In genomic region chr2:64489081-64489761, GRCh38 we compare ENCODE assay signal across 20 cellular contexts. TPM values are rescaled to one million over a fixed set of nuclear protein-coding genes. Genes with fewer than 3 reads are reported as not detected.
DNase-seq lines count a peak whose midpoint lies in the region; ATAC-seq and TF ChIP-seq lines count a peak whose summit lies in the region.
"Had no signal": no experiment of that assay in that cellular context is flagged by ENCODE, and none has a peak within 500 bp of the region (broad histone marks: within the 10 kb centered on the region; RNA-seq: fewer than 3 reads in every experiment).

No MANE protein-coding gene starts in this region.

- no peaks in the 10 kb centered on the region for H4K20me1 ChIP-seq in SK-N-SH (ENCODE audit: insufficient read depth)

- no peak overlapping the region for H3K9ac ChIP-seq in SK-N-SH
- H3K9ac ChIP-seq: GM23248 had no signal

- H3K79me2 ChIP-seq in SK-N-SH (ENCODE audit: insufficient read depth) = no peaks in the 10 kb centered on the region

- H3K27ac ChIP-seq in SK-N-SH (ENCODE audit: low read depth in 2 of 2, low read length in 1 of 2) = peak overlapping the region in 1 of 2 experiments; percentile 60; a peak in 1 of 4 replicates
- no peak overlapping the region for H3K27ac ChIP-seq in coronary artery
- H3K27ac ChIP-seq in CD4-positive, alpha-beta T cell (ENCODE audit: low read depth, low read length) = no peak overlapping the region
- H3K27ac ChIP-seq: GM23248 had no signal

- no peaks in the 10 kb centered on the region for H3K9me3 ChIP-seq in SK-N-SH
- no peaks in the 10 kb centered on the region for H3K9me3 ChIP-seq in CD4-positive, alpha-beta T cell (ENCODE audit: control insufficient read depth, low read length)
- H3K9me3 ChIP-seq: HAP-1 had no signal

- no peak overlapping the region for H2AFZ ChIP-seq in SK-N-SH (ENCODE audit: low read depth)
- H2AFZ ChIP-seq: GM23248 had no signal

- no peak overlapping the region for H3K4me2 ChIP-seq in SK-N-SH

- intact Hi-C loops in CD4-positive, alpha-beta T cell (cut with DNase I, micrococcal nuclease) = loop anchor here in 1 of 2 experiments (5.0 kb wide), 1 partner anchor 797 kb away; no protein-coding TSS in a partner anchor

- WGBS in SK-N-SH (ENCODE audit: low lambda C conversion rate) = 63% methylated on average over 5 of the region's 5 CpGs

- H3K4me1 Mint-ChIP-seq in activated CD8-positive, alpha-beta memory T cell treated with anti-CD3 and anti-CD28 coated beads, Interleukin-2, amount 10 ng/mL, durations not matched to agents 7 days and 5 days = peaks cover 21% of the 10 kb centered on the region
- H3K4me1 Mint-ChIP-seq in osteocyte (ENCODE audit: unreplicated experiment) = peaks cover 18% of the 10 kb centered on the region
- peaks cover 11% of the 10 kb centered on the region for H3K4me1 Mint-ChIP-seq in CD4-positive, alpha-beta T cell (ENCODE audit: low read depth)

- H3K9me2 ChIP-seq in SK-N-SH = no peaks in the 10 kb centered on the region

- TF ChIP-seq EP300 in SK-N-SH (IDR thresholded peaks at IDR 0.05; ENCODE audit: borderline replicate concordance in 1 of 2, low read depth in 1 of 2, low read length in 1 of 2) = peak in 1 of 2 experiments; percentile 69; a peak in 2 of 4 replicates

- H3K4me3 Mint-ChIP-seq in activated CD8-positive, alpha-beta memory T cell treated with anti-CD3 and anti-CD28 coated beads, Interleukin-2, amount 10 ng/mL, durations not matched to agents 7 days and 5 days = no peak overlapping the region
- no peak overlapping the region for H3K4me3 Mint-ChIP-seq in osteocyte (ENCODE audit: unreplicated experiment)
- H3K4me3 Mint-ChIP-seq in CD4-positive, alpha-beta T cell = no peak overlapping the region

- peaks cover 35% of the 10 kb centered on the region for H3K27me3 Mint-ChIP-seq in activated CD8-positive, alpha-beta memory T cell treated with anti-CD3 and anti-CD28 coated beads, Interleukin-2, amount 10 ng/mL, durations not matched to agents 7 days and 5 days
- H3K27me3 Mint-ChIP-seq in osteocyte (ENCODE audit: unreplicated experiment) = peaks cover 23% of the 10 kb centered on the region
- peaks cover 11% of the 10 kb centered on the region for H3K27me3 Mint-ChIP-seq in CD4-positive, alpha-beta T cell

- H3K27ac Mint-ChIP-seq in activated CD8-positive, alpha-beta memory T cell treated with anti-CD3 and anti-CD28 coated beads, Interleukin-2, amount 10 ng/mL, durations not matched to agents 7 days and 5 days = no peak overlapping the region
- H3K27ac Mint-ChIP-seq in osteocyte (ENCODE audit: unreplicated experiment) = no peak overlapping the region
- no peak overlapping the region for H3K27ac Mint-ChIP-seq in CD4-positive, alpha-beta T cell

- no peaks in the 10 kb centered on the region for H3K9me3 Mint-ChIP-seq in activated CD8-positive, alpha-beta memory T cell treated with anti-CD3 and anti-CD28 coated beads, Interleukin-2, amount 10 ng/mL, durations not matched to agents 7 days and 5 days (ENCODE audit: low read depth)
- no peaks in the 10 kb centered on the region for H3K9me3 Mint-ChIP-seq in osteocyte (ENCODE audit: unreplicated experiment)
- H3K9me3 Mint-ChIP-seq in CD4-positive, alpha-beta T cell = no peaks in the 10 kb centered on the region

- no peaks in the 10 kb centered on the region for H3K36me3 Mint-ChIP-seq in activated CD8-positive, alpha-beta memory T cell treated with anti-CD3 and anti-CD28 coated beads, Interleukin-2, amount 10 ng/mL, durations not matched to agents 7 days and 5 days
- no peaks in the 10 kb centered on the region for H3K36me3 Mint-ChIP-seq in osteocyte (ENCODE audit: unreplicated experiment)
- no peaks in the 10 kb centered on the region for H3K36me3 Mint-ChIP-seq in CD4-positive, alpha-beta T cell (ENCODE audit: low read depth)

- no peak overlapping the region for H3K4me3 ChIP-seq in SK-N-SH (ENCODE audit: low read depth in 2 of 2, low read length in 1 of 2)
- no peak overlapping the region for H3K4me3 ChIP-seq in coronary artery
- no peak overlapping the region for H3K4me3 ChIP-seq in foreskin fibroblast (ENCODE audit: low read depth in 1 of 2, low read length in 2 of 2)
- H3K4me3 ChIP-seq: GM23248, HAP-1 had no signal

- POLR2A ChIA-PET in SK-N-SH (lab: Yijun Ruan, JAX) = no interaction called here
- POLR2A ChIA-PET in CD4-positive, alpha-beta T cell (lab: Charles Lee) = interaction anchor here (0.7 kb wide), 1 partner anchor 425 kb away, joined by 3 read pairs; no protein-coding TSS in a partner anchor

- TF ChIP-seq CTCF in SK-N-SH (IDR thresholded peaks at IDR 0.05) (no peak), coronary artery (IDR thresholded peaks at IDR 0.05) (no peak), osteocyte (IDR thresholded peaks at IDR 0.05) (no peak), foreskin fibroblast (IDR thresholded peaks at IDR 0.05; ENCODE audit: low read depth, low read length) (no peak)
- no peak for TF ChIP-seq CTCF in CD4-positive, alpha-beta T cell (IDR thresholded peaks at IDR 0.05)

- no peak for TF ChIP-seq RAD21 in SK-N-SH (IDR thresholded peaks at IDR 0.05; ENCODE audit: low read length)

- no peaks in the 10 kb centered on the region for H3K36me3 ChIP-seq in SK-N-SH (replicated peaks in 1 of 2; ENCODE audit: control insufficient read depth in 1 of 2, insufficient read depth in 2 of 2, low read length in 1 of 2)
- H3K36me3 ChIP-seq: HAP-1 had no signal

- DNase-seq in activated CD8-positive, alpha-beta memory T cell treated with anti-CD3 and anti-CD28 coated beads, Interleukin-2, amount 10 ng/mL, durations not matched to agents 7 days and 5 days = no peak
- no peak for DNase-seq in activated CD8-positive, alpha-beta memory T cell treated with anti-CD3 and anti-CD28 coated beads, Interleukin-2, amount 50 U/mL, for 48 hours
- DNase-seq in SK-N-SH = peak; percentile 54
- peak; percentile 35 for DNase-seq in coronary artery (ENCODE audit: low spot score)
- peak; percentile 54 for DNase-seq in osteocyte (ENCODE audit: extremely low spot score, unreplicated experiment)
- DNase-seq in SHP77 (lab: John Stamatoyannopoulos, UW) = no peak
- DNase-seq in foreskin fibroblast = no peak
- DNase-seq in CD4-positive, alpha-beta T cell = no peak
- DNase-seq: AML-193; COR-L47; DMS79; GM23248; KG1; NCI-H1092 treated with DMSO at 0.1 percent for 48 hours; NCI-H1436 treated with DMSO at 0.1 percent for 48 hours; NCI-H1930; NCI-H510A; NCI-H748 treated with DMSO at 0.1 percent for 48 hours; NK-92 treated with Interleukin-12 subunit alpha and Interleukin-12 subunit beta, amount 100 ng/mL, for 24 hours had no signal

- H3K27me3 ChIP-seq in SK-N-SH (ENCODE audit: insufficient read depth) = no peaks in the 10 kb centered on the region; the same call in 1 of the 2 replicates
- H3K27me3 ChIP-seq in CD4-positive, alpha-beta T cell (ENCODE audit: control insufficient read depth, insufficient read depth, low read length) = no peaks in the 10 kb centered on the region

- H3F3A ChIP-seq in SK-N-SH (replicated peaks; ENCODE audit: insufficient read depth) = no peaks in the 10 kb centered on the region

- CTCF ChIA-PET in activated CD8-positive, alpha-beta memory T cell treated with anti-CD3 and anti-CD28 coated beads, Interleukin-2, amount 10 ng/mL, durations not matched to agents 7 days and 5 days (lab: Charles Lee) = interaction anchor here (0.9 to 14.9 kb wide), 7 partner anchors 11 to 575 kb away, joined by 3 to 245 read pairs (median 5); no protein-coding TSS in a partner anchor
- CTCF ChIA-PET in SK-N-SH (lab: Yijun Ruan, JAX) = interaction anchor here (0.7 to 5.9 kb wide), 7 partner anchors 9 to 177 kb away, joined by 3 to 55 read pairs (median 10); partner anchors contain the start of gene AFTPH
- CTCF ChIA-PET in CD4-positive, alpha-beta T cell (lab: Charles Lee) = interaction anchor here (1.8 to 3.0 kb wide), 5 partner anchors 12 to 440 kb away, joined by 4 to 40 read pairs (median 11); no protein-coding TSS in a partner anchor

- peaks cover 0 to 16% of the 10 kb centered on the region in 2 experiments; a peak in 1 of 4 replicates for H3K4me1 ChIP-seq in SK-N-SH (ENCODE audit: control insufficient read depth in 1 of 2, insufficient read depth in 2 of 2, low read depth in 1 of 2, low read length in 1 of 2)

- ATAC-seq in activated CD8-positive, alpha-beta memory T cell treated with anti-CD3 and anti-CD28 coated beads, Interleukin-2, amount 10 ng/mL, durations not matched to agents 7 days and 5 days = peak; percentile 45
- ATAC-seq in CD4-positive, alpha-beta T cell (ENCODE audit: poor library complexity) = no peak

TF ChIP-seq in SK-N-SH, 30 proteins besides CTCF, POLR2A, EP300 and RAD21 (continues in another document):
- TF ChIP-seq, protein P1, sequence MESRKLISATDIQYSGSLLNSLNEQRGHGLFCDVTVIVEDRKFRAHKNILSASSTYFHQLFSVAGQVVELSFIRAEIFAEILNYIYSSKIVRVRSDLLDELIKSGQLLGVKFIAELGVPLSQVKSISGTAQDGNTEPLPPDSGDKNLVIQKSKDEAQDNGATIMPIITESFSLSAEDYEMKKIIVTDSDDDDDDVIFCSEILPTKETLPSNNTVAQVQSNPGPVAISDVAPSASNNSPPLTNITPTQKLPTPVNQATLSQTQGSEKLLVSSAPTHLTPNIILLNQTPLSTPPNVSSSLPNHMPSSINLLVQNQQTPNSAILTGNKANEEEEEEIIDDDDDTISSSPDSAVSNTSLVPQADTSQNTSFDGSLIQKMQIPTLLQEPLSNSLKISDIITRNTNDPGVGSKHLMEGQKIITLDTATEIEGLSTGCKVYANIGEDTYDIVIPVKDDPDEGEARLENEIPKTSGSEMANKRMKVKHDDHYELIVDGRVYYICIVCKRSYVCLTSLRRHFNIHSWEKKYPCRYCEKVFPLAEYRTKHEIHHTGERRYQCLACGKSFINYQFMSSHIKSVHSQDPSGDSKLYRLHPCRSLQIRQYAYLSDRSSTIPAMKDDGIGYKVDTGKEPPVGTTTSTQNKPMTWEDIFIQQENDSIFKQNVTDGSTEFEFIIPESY (IDR thresholded peaks at IDR 0.05; ENCODE audit: borderline replicate concordance, low read depth) = no peak

RNA-seq across cellular contexts. Expression of gene AFTPH, which starts 34.9 kb away (rescaled TPM):
- total RNA-seq in activated CD8-positive, alpha-beta memory T cell treated with anti-CD3 and anti-CD28 coated beads, Interleukin-2, amount 10 ng/mL, durations not matched to agents 7 days and 5 days = 10 to 100 TPM; 32.9 to 43.5 TPM
- 7.4 and 9.8 TPM in 2 replicates for polyA plus RNA-seq in SK-N-SH (2012; rRNA removed)
- polyA plus RNA-seq in SK-N-SH (2012; cell fraction: cytosol; rRNA removed) = 10.4 and 11.0 TPM in 2 replicates
- 3.9 and 8.2 TPM in 2 replicates for polyA plus RNA-seq in SK-N-SH (2012; cell fraction: nucleus; rRNA removed)
- total RNA-seq in osteocyte = 15.5 and 16.9 TPM in 2 replicates
- 10 to 100 TPM; 24.2 to 24.3 TPM for total RNA-seq in CD4-positive, alpha-beta T cell

RNA-seq across cellular contexts. Expression of gene LGALSL, which starts 35.3 kb away (rescaled TPM):
- 1 to 10 TPM; 1.1 to 1.3 TPM for total RNA-seq in activated CD8-positive, alpha-beta memory T cell treated with anti-CD3 and anti-CD28 coated beads, Interleukin-2, amount 10 ng/mL, durations not matched to agents 7 days and 5 days
- polyA plus RNA-seq in SK-N-SH (2012; rRNA removed) = 4.9 and 6.5 TPM in 2 replicates
- 5.1 and 6.4 TPM in 2 replicates for polyA plus RNA-seq in SK-N-SH (2012; cell fraction: cytosol; rRNA removed)
- 2.8 and 3.3 TPM in 2 replicates for polyA plus RNA-seq in SK-N-SH (2012; cell fraction: nucleus; rRNA removed)
- 7.4 and 9.5 TPM in 2 replicates for total RNA-seq in osteocyte
- total RNA-seq in CD4-positive, alpha-beta T cell = under 1 TPM; 0.22 to 0.31 TPM

Comparison
In these comparisons a context has a peak if more than half of its experiments do, and no peak if none do; other contexts are left out.
1. DNase-seq: peak in SK-N-SH (single experiment), coronary artery (single experiment) and osteocyte (single experiment); none in activated CD8-positive, alpha-beta memory T cell treated with anti-CD3 and anti-CD28 coated beads, Interleukin-2, amount 10 ng/mL, durations not matched to agents 7 days and 5 days (single experiment), activated CD8-positive, alpha-beta memory T cell treated with anti-CD3 and anti-CD28 coated beads, Interleukin-2, amount 50 U/mL, for 48 hours (single experiment), SHP77 (0 of 2), foreskin fibroblast (0 of 2) and CD4-positive, alpha-beta T cell (0 of 10).